In the genomic region with DNA sequence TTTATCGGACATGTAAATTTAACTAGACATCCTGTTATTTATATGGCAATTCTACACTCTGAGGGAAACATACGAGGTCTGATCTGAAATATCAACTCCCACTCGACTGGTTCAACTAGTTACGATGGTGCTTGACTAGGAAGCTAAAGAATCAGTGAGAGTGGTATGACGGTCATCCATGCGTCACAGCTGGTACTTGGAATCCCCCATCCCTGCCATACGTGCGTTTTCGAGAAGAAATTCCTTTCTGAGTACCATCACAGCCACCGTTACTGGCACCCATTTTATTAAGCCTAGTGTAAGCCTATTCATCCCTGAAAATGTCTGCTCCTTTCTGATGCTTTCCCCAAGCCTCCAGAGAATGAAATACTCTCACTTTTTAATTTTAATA, we compare ENCODE assay signal across 1 cellular context.
TF ChIP-seq lines count a peak whose summit lies in the region.

No MANE protein-coding gene starts in this region.

TF ChIP-seq in WTC11, 78 proteins besides CTCF, POLR2A, EP300 and RAD21 (continued from another document):
- TF ChIP-seq, protein P1, sequence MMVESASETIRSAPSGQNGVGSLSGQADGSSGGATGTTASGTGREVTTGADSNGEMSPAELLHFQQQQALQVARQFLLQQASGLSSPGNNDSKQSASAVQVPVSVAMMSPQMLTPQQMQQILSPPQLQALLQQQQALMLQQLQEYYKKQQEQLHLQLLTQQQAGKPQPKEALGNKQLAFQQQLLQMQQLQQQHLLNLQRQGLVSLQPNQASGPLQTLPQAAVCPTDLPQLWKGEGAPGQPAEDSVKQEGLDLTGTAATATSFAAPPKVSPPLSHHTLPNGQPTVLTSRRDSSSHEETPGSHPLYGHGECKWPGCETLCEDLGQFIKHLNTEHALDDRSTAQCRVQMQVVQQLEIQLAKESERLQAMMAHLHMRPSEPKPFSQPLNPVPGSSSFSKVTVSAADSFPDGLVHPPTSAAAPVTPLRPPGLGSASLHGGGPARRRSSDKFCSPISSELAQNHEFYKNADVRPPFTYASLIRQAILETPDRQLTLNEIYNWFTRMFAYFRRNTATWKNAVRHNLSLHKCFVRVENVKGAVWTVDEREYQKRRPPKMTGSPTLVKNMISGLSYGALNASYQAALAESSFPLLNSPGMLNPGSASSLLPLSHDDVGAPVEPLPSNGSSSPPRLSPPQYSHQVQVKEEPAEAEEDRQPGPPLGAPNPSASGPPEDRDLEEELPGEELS (CRISPR knock-in tag; IDR thresholded peaks at IDR 0.05): no peak
- TF ChIP-seq ELF4 (CRISPR knock-in tag; IDR thresholded peaks at IDR 0.05; ENCODE audit: low read depth): no peak
- TF ChIP-seq, protein P2, sequence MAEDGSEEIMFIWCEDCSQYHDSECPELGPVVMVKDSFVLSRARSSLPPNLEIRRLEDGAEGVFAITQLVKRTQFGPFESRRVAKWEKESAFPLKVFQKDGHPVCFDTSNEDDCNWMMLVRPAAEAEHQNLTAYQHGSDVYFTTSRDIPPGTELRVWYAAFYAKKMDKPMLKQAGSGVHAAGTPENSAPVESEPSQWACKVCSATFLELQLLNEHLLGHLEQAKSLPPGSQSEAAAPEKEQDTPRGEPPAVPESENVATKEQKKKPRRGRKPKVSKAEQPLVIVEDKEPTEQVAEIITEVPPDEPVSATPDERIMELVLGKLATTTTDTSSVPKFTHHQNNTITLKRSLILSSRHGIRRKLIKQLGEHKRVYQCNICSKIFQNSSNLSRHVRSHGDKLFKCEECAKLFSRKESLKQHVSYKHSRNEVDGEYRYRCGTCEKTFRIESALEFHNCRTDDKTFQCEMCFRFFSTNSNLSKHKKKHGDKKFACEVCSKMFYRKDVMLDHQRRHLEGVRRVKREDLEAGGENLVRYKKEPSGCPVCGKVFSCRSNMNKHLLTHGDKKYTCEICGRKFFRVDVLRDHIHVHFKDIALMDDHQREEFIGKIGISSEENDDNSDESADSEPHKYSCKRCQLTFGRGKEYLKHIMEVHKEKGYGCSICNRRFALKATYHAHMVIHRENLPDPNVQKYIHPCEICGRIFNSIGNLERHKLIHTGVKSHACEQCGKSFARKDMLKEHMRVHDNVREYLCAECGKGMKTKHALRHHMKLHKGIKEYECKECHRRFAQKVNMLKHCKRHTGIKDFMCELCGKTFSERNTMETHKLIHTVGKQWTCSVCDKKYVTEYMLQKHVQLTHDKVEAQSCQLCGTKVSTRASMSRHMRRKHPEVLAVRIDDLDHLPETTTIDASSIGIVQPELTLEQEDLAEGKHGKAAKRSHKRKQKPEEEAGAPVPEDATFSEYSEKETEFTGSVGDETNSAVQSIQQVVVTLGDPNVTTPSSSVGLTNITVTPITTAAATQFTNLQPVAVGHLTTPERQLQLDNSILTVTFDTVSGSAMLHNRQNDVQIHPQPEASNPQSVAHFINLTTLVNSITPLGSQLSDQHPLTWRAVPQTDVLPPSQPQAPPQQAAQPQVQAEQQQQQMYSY (CRISPR knock-in tag; IDR thresholded peaks at IDR 0.05): no peak
- TF ChIP-seq SMAD3 (CRISPR knock-in tag; IDR thresholded peaks at IDR 0.05; ENCODE audit: borderline replicate concordance): no peak
- TF ChIP-seq TEAD4 (CRISPR knock-in tag; IDR thresholded peaks at IDR 0.05): no peak
- TF ChIP-seq, protein P3, sequence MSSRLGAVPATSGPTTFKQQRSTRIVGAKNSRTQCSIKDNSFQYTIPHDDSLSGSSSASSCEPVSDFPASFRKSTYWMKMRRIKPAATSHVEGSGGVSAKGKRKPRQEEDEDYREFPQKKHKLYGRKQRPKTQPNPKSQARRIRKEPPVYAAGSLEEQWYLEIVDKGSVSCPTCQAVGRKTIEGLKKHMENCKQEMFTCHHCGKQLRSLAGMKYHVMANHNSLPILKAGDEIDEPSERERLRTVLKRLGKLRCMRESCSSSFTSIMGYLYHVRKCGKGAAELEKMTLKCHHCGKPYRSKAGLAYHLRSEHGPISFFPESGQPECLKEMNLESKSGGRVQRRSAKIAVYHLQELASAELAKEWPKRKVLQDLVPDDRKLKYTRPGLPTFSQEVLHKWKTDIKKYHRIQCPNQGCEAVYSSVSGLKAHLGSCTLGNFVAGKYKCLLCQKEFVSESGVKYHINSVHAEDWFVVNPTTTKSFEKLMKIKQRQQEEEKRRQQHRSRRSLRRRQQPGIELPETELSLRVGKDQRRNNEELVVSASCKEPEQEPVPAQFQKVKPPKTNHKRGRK (CRISPR knock-in tag; IDR thresholded peaks at IDR 0.05; ENCODE audit: borderline replicate concordance): no peak
TF ChIP-seq in WTC11: peak in this region for 0.
